In genomic region chr12:131454418-131455217, GRCh38 we compare ENCODE assay signal across 9 cellular contexts.
DNase-seq lines count a peak whose midpoint lies in the region; ATAC-seq and TF ChIP-seq lines count a peak whose summit lies in the region.
"Had no signal": no experiment of that assay in that cellular context is flagged by ENCODE, and none has a peak within 500 bp of the region (broad histone marks: within the 10 kb centered on the region; RNA-seq: fewer than 3 reads in every experiment).

No MANE protein-coding gene starts in this region.

- no peaks in the 10 kb centered on the region for H3K36me3 Mint-ChIP-seq in endothelial cell (ENCODE audit: low read depth, unreplicated experiment)

- peaks cover 7% of the 10 kb centered on the region for H3K4me1 Mint-ChIP-seq in endothelial cell (ENCODE audit: unreplicated experiment)
- H3K4me1 Mint-ChIP-seq: activated B cell treated with CpG ODN at 0.5 μM for 24 hours had no signal

- H3K27ac Mint-ChIP-seq in endothelial cell (ENCODE audit: unreplicated experiment): no peak overlapping the region
- H3K27ac Mint-ChIP-seq: activated B cell treated with CpG ODN at 0.5 μM for 24 hours had no signal

- CTCF ChIA-PET in GM10248 (lab: Yijun Ruan, JAX): interaction anchor here (0.6 to 7.2 kb wide), 6 partner anchors 8 to 350 kb away, joined by 3 to 43 read pairs (median 5); no protein-coding TSS in a partner anchor
- CTCF ChIA-PET in RWPE1 (lab: Yijun Ruan, JAX): interaction anchor here (0.6 to 1.4 kb wide), 5 partner anchors 8 to 353 kb away, joined by 4 to 16 read pairs (median 7); no protein-coding TSS in a partner anchor

- H3K9me3 Mint-ChIP-seq in endothelial cell (ENCODE audit: unreplicated experiment): no peaks in the 10 kb centered on the region

- POLR2A ChIA-PET in GM10248 (lab: Yijun Ruan, JAX): no interaction called here
- POLR2A ChIA-PET in RWPE1 (lab: Yijun Ruan, JAX; ENCODE audit: low non-redundant PET): no interaction called here

- intact Hi-C loops in ovary (cut with DNase I): no loop called here

- H3K9me3 ChIP-seq in ovary: no peaks in the 10 kb centered on the region

- peak; percentile 91 for ATAC-seq in HG03521 (IDR thresholded peaks at IDR 0.05; ENCODE audit: unreplicated experiment)
- no peak for ATAC-seq in HG03457 (IDR thresholded peaks at IDR 0.05; ENCODE audit: unreplicated experiment)

- TF ChIP-seq POLR2A in ovary (IDR thresholded peaks at IDR 0.05): no peak

- peak; percentile 79 for TF ChIP-seq CTCF in GM10248 (IDR thresholded peaks at IDR 0.05; ENCODE audit: control extremely low read depth, extremely low read depth, low read depth, missing control alignments)
- TF ChIP-seq CTCF in GM20000 (IDR thresholded peaks at IDR 0.05; ENCODE audit: extremely low read depth, missing control alignments): peak; percentile 71
- peak; percentile 33 for TF ChIP-seq CTCF in RWPE1 (conservative IDR thresholded peaks at IDR 0.05; ENCODE audit: low read depth)
- TF ChIP-seq CTCF in endothelial cell (IDR thresholded peaks at IDR 0.05; ENCODE audit: unreplicated experiment): peak; percentile 67
- peak in 2 of 3 donors; percentile 27 to 49 for TF ChIP-seq CTCF in ovary (IDR thresholded peaks at IDR 0.05)

- no peak for TF ChIP-seq EP300 in ovary (IDR thresholded peaks at IDR 0.05)

- 51 to 62% (median 53%) methylated on average over 12 of the region's 12 CpGs for WGBS in ovary, 3 donors

- peak; percentile 69 for DNase-seq in GM10248 (ENCODE audit: extremely low spot score)
- peak; percentile 82 for DNase-seq in GM20000 (ENCODE audit: low spot score)
- peak; percentile 54 for DNase-seq in RWPE1 (ENCODE audit: low spot score)
- peak; percentile 74 for DNase-seq in endothelial cell (ENCODE audit: low spot score)
- DNase-seq in ovary: peak in 1 of 5 donors; percentile 52
- DNase-seq in NCI-H2029 (lab: John Stamatoyannopoulos, UW): no peak
- DNase-seq: activated B cell treated with CpG ODN at 0.5 μM for 24 hours had no signal

- peaks cover 4% of the 10 kb centered on the region for H3K27me3 Mint-ChIP-seq in endothelial cell (ENCODE audit: unreplicated experiment)

- H3K4me1 ChIP-seq in ovary (ENCODE audit: insufficient read depth): no peaks in the 10 kb centered on the region

- no peaks in the 10 kb centered on the region for H3K27me3 ChIP-seq in ovary

- H3K4me3 Mint-ChIP-seq in endothelial cell (ENCODE audit: unreplicated experiment): no peak overlapping the region
- H3K4me3 Mint-ChIP-seq: activated B cell treated with CpG ODN at 0.5 μM for 24 hours had no signal

- H3K27ac ChIP-seq in RWPE1: no peak overlapping the region
- no peak overlapping the region for H3K27ac ChIP-seq in ovary

- H3K36me3 ChIP-seq in ovary: no peaks in the 10 kb centered on the region

- H3K4me3 ChIP-seq in ovary: no peak overlapping the region
